Comparison of ENCODE assay signal across 25 cellular contexts in genomic region chr16:80280557-80280956, GRCh38.
"Had no signal": no experiment of that assay in that cellular context is flagged by ENCODE, and none has a peak within 500 bp of the region (broad histone marks: within the 10 kb centered on the region; RNA-seq: fewer than 3 reads in every experiment).

No MANE protein-coding gene starts in this region.

- H3K9me3 ChIP-seq: body of pancreas, esophagus squamous epithelium, gastroesophageal sphincter had no signal

- H3K27ac ChIP-seq: body of pancreas, epithelial cell of prostate, esophagus squamous epithelium, gastroesophageal sphincter, heart right ventricle, VCaP had no signal

- DNase-seq: activated CD4-positive, alpha-beta memory T cell treated with anti-CD3 and anti-CD28 coated beads, Interleukin-2, amount 10 ng/mL, durations not matched to agents 7 days and 5 days; activated CD4-positive, alpha-beta T cell treated with anti-CD3 and anti-CD28 coated beads for 1 hour; activated CD4-positive, alpha-beta T cell treated with anti-CD3 and anti-CD28 coated beads for 4 hours; activated CD4-positive, alpha-beta T cell treated with anti-CD3 and anti-CD28 coated beads, Interleukin-2, amount 10 ng/mL, durations not matched to agents 7 days and 5 days; activated CD4-positive, alpha-beta T cell treated with anti-CD3 and anti-CD28 coated beads, Interleukin-2, amount 50 U/mL, for 4 hours; activated effector memory CD4-positive, alpha-beta T cell treated with Interleukin-2 at 50 U/mL for 16 hours; activated gamma-delta T cell treated with Interleukin-2 at 50 U/mL for 16 hours; activated naive CD4-positive, alpha-beta T cell treated with anti-CD3 and anti-CD28 coated beads, Interleukin-2, amount 50 U/mL, for 16 hours; activated naive CD4-positive, alpha-beta T cell treated with Interleukin-2 at 50 U/mL for 16 hours; activated T-cell treated with anti-CD3 and anti-CD28 coated beads, Interleukin-2, amount 50 U/mL, for 4 hours; amniotic stem cell; anterior cingulate cortex; body of pancreas; caudate nucleus; effector CD8-positive, alpha-beta T cell; esophagus squamous epithelium; foreskin melanocyte; heart right ventricle; T-helper 2 cell had no signal

- H3K36me3 ChIP-seq: esophagus squamous epithelium, gastroesophageal sphincter, heart right ventricle had no signal

- H3K4me3 ChIP-seq: body of pancreas, esophagus squamous epithelium, gastroesophageal sphincter, heart right ventricle had no signal

- H3K4me1 ChIP-seq: body of pancreas, esophagus squamous epithelium, gastroesophageal sphincter, heart right ventricle had no signal

- FAIRE-seq: colon, endometrium, endothelial cell of umbilical vein had no signal

- H3K27me3 ChIP-seq: body of pancreas, esophagus squamous epithelium, gastroesophageal sphincter, heart right ventricle had no signal
